In the genomic region with DNA sequence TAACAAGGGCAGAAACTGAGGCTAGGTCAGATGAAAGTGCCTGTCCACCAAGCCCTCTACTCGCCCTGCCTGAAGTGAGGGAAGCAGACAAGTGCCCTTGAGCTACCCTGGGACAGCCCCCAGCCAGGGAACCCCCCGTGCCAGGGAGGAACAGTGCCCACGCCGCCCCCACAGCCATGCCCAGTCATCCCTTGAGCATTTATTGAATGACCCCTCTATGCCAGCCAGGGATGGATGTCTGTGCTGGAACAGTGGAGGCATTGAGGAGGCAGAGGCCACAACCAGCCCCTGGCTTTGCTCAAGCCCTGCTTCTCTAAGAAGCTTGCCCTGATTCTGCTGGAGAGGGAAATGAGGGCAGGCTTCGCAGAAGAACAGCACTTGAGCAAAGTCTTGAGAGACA, we compare ENCODE assay signal across 1 cellular context.
TF ChIP-seq lines count a peak whose summit lies in the region.

No MANE protein-coding gene starts in this region.

TF ChIP-seq in SK-N-SH treated with all-trans-retinoic acid at 6 μM for 48 hours, 23 proteins besides CTCF, POLR2A, EP300 and RAD21 (continued from another document):
- TF ChIP-seq, protein P1, sequence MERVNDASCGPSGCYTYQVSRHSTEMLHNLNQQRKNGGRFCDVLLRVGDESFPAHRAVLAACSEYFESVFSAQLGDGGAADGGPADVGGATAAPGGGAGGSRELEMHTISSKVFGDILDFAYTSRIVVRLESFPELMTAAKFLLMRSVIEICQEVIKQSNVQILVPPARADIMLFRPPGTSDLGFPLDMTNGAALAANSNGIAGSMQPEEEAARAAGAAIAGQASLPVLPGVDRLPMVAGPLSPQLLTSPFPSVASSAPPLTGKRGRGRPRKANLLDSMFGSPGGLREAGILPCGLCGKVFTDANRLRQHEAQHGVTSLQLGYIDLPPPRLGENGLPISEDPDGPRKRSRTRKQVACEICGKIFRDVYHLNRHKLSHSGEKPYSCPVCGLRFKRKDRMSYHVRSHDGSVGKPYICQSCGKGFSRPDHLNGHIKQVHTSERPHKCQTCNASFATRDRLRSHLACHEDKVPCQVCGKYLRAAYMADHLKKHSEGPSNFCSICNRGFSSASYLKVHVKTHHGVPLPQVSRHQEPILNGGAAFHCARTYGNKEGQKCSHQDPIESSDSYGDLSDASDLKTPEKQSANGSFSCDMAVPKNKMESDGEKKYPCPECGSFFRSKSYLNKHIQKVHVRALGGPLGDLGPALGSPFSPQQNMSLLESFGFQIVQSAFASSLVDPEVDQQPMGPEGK (CRISPR knock-in tag; IDR thresholded peaks at IDR 0.05; ENCODE audit: borderline replicate concordance) = no peak
- TF ChIP-seq GLIS3 (CRISPR knock-in tag; IDR thresholded peaks at IDR 0.05) = no peak
- TF ChIP-seq, protein P2, sequence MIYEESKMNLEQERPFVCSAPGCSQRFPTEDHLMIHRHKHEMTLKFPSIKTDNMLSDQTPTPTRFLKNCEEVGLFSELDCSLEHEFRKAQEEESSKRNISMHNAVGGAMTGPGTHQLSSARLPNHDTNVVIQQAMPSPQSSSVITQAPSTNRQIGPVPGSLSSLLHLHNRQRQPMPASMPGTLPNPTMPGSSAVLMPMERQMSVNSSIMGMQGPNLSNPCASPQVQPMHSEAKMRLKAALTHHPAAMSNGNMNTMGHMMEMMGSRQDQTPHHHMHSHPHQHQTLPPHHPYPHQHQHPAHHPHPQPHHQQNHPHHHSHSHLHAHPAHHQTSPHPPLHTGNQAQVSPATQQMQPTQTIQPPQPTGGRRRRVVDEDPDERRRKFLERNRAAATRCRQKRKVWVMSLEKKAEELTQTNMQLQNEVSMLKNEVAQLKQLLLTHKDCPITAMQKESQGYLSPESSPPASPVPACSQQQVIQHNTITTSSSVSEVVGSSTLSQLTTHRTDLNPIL (CRISPR knock-in tag; IDR thresholded peaks at IDR 0.05; ENCODE audit: low read depth) = no peak
- TF ChIP-seq ZFP30 (CRISPR knock-in tag; IDR thresholded peaks at IDR 0.05) = no peak
- TF ChIP-seq ZNF565 (CRISPR knock-in tag; conservative IDR thresholded peaks at IDR 0.05; ENCODE audit: low read depth) = no peak
- no peak for TF ChIP-seq RARB (CRISPR knock-in tag; IDR thresholded peaks at IDR 0.05)
- TF ChIP-seq ESRRG (CRISPR knock-in tag; IDR thresholded peaks at IDR 0.05) = no peak
- no peak for TF ChIP-seq ZNF70 (CRISPR knock-in tag; IDR thresholded peaks at IDR 0.05)
- TF ChIP-seq, protein P3, sequence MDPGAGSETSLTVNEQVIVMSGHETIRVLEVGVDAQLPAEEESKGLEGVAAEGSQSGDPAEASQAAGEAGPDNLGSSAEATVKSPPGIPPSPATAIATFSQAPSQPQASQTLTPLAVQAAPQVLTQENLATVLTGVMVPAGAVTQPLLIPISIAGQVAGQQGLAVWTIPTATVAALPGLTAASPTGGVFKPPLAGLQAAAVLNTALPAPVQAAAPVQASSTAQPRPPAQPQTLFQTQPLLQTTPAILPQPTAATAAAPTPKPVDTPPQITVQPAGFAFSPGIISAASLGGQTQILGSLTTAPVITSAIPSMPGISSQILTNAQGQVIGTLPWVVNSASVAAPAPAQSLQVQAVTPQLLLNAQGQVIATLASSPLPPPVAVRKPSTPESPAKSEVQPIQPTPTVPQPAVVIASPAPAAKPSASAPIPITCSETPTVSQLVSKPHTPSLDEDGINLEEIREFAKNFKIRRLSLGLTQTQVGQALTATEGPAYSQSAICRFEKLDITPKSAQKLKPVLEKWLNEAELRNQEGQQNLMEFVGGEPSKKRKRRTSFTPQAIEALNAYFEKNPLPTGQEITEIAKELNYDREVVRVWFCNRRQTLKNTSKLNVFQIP (CRISPR knock-in tag; IDR thresholded peaks at IDR 0.05; ENCODE audit: borderline replicate concordance, low read depth) = no peak
